Comparison of ENCODE assay signal across 9 cellular contexts in genomic region chr4:169618986-169619385, GRCh38. TPM values are rescaled to one million over a fixed set of nuclear protein-coding genes. Genes with fewer than 3 reads are reported as not detected.
DNase-seq lines count a peak whose midpoint lies in the region; ATAC-seq, FAIRE-seq and TF ChIP-seq lines count a peak whose summit lies in the region.
"Had no signal": no experiment of that assay in that cellular context is flagged by ENCODE, and none has a peak within 500 bp of the region (broad histone marks: within the 10 kb centered on the region; RNA-seq: fewer than 3 reads in every experiment).

No MANE protein-coding gene starts in this region.

- WGBS in trophoblast cell (ENCODE audit: extremely low coverage, insufficient coverage, insufficient read length) = no CpG with 5 or more reads among the region's 4 CpGs

- H3K23ac ChIP-seq in trophoblast cell (ENCODE audit: low read length) = no peak overlapping the region

- H3K14ac ChIP-seq in trophoblast cell (ENCODE audit: low read length) = no peak overlapping the region

- no peaks in the 10 kb centered on the region; the same call in 1 of the 2 replicates for H4K20me1 ChIP-seq in DOHH2 (ENCODE audit: control insufficient read depth, insufficient read depth, low read depth, low read length)
- H4K20me1 ChIP-seq in OCI-LY7 (ENCODE audit: insufficient read depth, low read length) = peaks cover 8% of the 10 kb centered on the region; the same call in 1 of the 2 replicates
- H4K20me1 ChIP-seq in endothelial cell of umbilical vein (replicated peaks; ENCODE audit: control insufficient read depth, extremely low read depth, insufficient read depth, low read length) = no peaks in the 10 kb centered on the region

- no peak overlapping the region for H4K8ac ChIP-seq in trophoblast cell (ENCODE audit: low read depth, low read length)

- DNase-seq in OCI-LY7 (ENCODE audit: low spot score) (no peak), endothelial cell of umbilical vein (ENCODE audit: low read depth, low spot score) (no peak), trophoblast cell (peak; percentile 58 to 93), occipital lobe (lab: John Stamatoyannopoulos, UW) (no peak), AML-193 (lab: John Stamatoyannopoulos, UW) (no peak)
- DNase-seq: GOT3 had no signal

- H3K4me2 ChIP-seq in DOHH2 (ENCODE audit: low read length) (peak overlapping the region; percentile 74), OCI-LY7 (ENCODE audit: low read length) (peak overlapping the region; percentile 94), endothelial cell of umbilical vein (ENCODE audit: insufficient read depth, low read length) (peak overlapping the region; percentile 96), trophoblast cell (ENCODE audit: low read length) (peak overlapping the region; percentile 99)

- H3K4me3 ChIP-seq in DOHH2 (ENCODE audit: low read length) (peak overlapping the region; percentile 85), OCI-LY7 (ENCODE audit: low read depth, low read length, poor library complexity, severe bottlenecking) (peak overlapping the region; percentile 75), endothelial cell of umbilical vein (replicated peaks in 1 of 3; ENCODE audit: insufficient read depth in 1 of 3, low read depth in 1 of 3, low read length in 3 of 3) (no peak overlapping the region), trophoblast cell (ENCODE audit: low read depth, low read length) (no peak overlapping the region)

- no peaks in the 10 kb centered on the region for H3K27me3 ChIP-seq in DOHH2 (ENCODE audit: control insufficient read depth, low read length)
- no peaks in the 10 kb centered on the region for H3K27me3 ChIP-seq in endothelial cell of umbilical vein (ENCODE audit: control insufficient read depth in 2 of 2, insufficient read depth in 2 of 2, low read length in 2 of 2)
- no peaks in the 10 kb centered on the region for H3K27me3 ChIP-seq in trophoblast cell (ENCODE audit: insufficient read depth, low read length)

- no peak overlapping the region for H2BK5ac ChIP-seq in trophoblast cell (ENCODE audit: low read depth, low read length, poor library complexity)

- H3K9me2 ChIP-seq in DOHH2 (replicated peaks; ENCODE audit: control insufficient read depth, low read length) (no peaks in the 10 kb centered on the region), OCI-LY7 (ENCODE audit: insufficient read depth, low read length) (no peaks in the 10 kb centered on the region)

- no peak overlapping the region for H4K91ac ChIP-seq in trophoblast cell (ENCODE audit: low read depth, low read length)

- H3K4ac ChIP-seq in trophoblast cell (ENCODE audit: low read depth, low read length) = no peak overlapping the region

- H3K36me3 ChIP-seq in DOHH2 (ENCODE audit: control insufficient read depth, low read length) = peaks cover 6% of the 10 kb centered on the region; the same call in 1 of the 2 replicates
- H3K36me3 ChIP-seq in OCI-LY7 (ENCODE audit: insufficient read depth, low read length) = 0 out of 2 replicates have a peak, but pooled peaks cover 5% of the 10 kb centered on the region
- H3K36me3 ChIP-seq in endothelial cell of umbilical vein (ENCODE audit: control insufficient read depth in 2 of 2, extremely low read depth in 1 of 2, insufficient read depth in 2 of 2, low read length in 2 of 2) = no peaks in the 10 kb centered on the region
- no peaks in the 10 kb centered on the region for H3K36me3 ChIP-seq in trophoblast cell (ENCODE audit: control insufficient read depth in 1 of 2, insufficient read depth in 2 of 2, low read length in 2 of 2)

- BruUV-seq in OCI-LY7 (replicated peaks; lab: Mats Ljungman, UMichigan) (no TSS peak), endothelial cell of umbilical vein (replicated peaks; lab: Mats Ljungman, UMichigan) (no TSS peak)

- no peak overlapping the region for H3K18ac ChIP-seq in trophoblast cell (ENCODE audit: low read length)

- H3K27ac ChIP-seq in DOHH2 (ENCODE audit: low read depth, low read length) (peak overlapping the region; percentile 90), OCI-LY7 (ENCODE audit: low read depth, low read length, poor library complexity, severe bottlenecking) (peak overlapping the region; percentile 93), endothelial cell of umbilical vein (ENCODE audit: insufficient read depth, low read depth, low read length) (no peak overlapping the region), trophoblast cell (ENCODE audit: low read depth, low read length) (no peak overlapping the region)

- H3K4me1 ChIP-seq in DOHH2 (ENCODE audit: control insufficient read depth, low read length) = peaks cover 34% of the 10 kb centered on the region
- H3K4me1 ChIP-seq in OCI-LY7 (ENCODE audit: insufficient read depth, low read length, poor library complexity, severe bottlenecking) = peaks cover 37% of the 10 kb centered on the region
- H3K4me1 ChIP-seq in endothelial cell of umbilical vein (ENCODE audit: control insufficient read depth, extremely low read depth, insufficient read depth, low read length) = peaks cover 19% of the 10 kb centered on the region
- H3K4me1 ChIP-seq in trophoblast cell (ENCODE audit: control insufficient read depth in 1 of 2, insufficient read depth in 2 of 2, low read length in 2 of 2) = peaks cover 0 to 2% of the 10 kb centered on the region in 2 experiments

- H3K9me3 ChIP-seq in DOHH2 (ENCODE audit: control insufficient read depth, insufficient read depth, low read length) = no peaks in the 10 kb centered on the region
- peaks cover 8% of the 10 kb centered on the region; the same call in 1 of the 2 replicates for H3K9me3 ChIP-seq in OCI-LY7 (ENCODE audit: low read length)
- H3K9me3 ChIP-seq in endothelial cell of umbilical vein (replicated peaks; ENCODE audit: control insufficient read depth, insufficient read depth, low read length) = no peaks in the 10 kb centered on the region
- no peaks in the 10 kb centered on the region for H3K9me3 ChIP-seq in trophoblast cell (ENCODE audit: insufficient read depth, low read depth, low read length)

- no peaks in the 10 kb centered on the region for H3K9me1 ChIP-seq in endothelial cell of umbilical vein (replicated peaks; ENCODE audit: control insufficient read depth, extremely low read depth, insufficient read depth, low read length)

- CTCF ChIA-PET in OCI-LY7 (lab: Charles Lee; ENCODE audit: unreplicated experiment) (no interaction called here), endothelial cell of umbilical vein (lab: Charles Lee) (interaction anchor here (1.2 to 4.0 kb wide), 4 partner anchors 40 to 623 kb away, joined by 3 to 19 read pairs (median 4); no protein-coding TSS in a partner anchor)

- peaks cover 9% of the 10 kb centered on the region for H3K79me1 ChIP-seq in trophoblast cell (ENCODE audit: low read length)

- H2AFZ ChIP-seq in OCI-LY7 (ENCODE audit: low read length) (peak overlapping the region; percentile 89; the same call in 1 of the 2 replicates), endothelial cell of umbilical vein (ENCODE audit: low read depth, low read length) (no peak overlapping the region), trophoblast cell (ENCODE audit: insufficient read depth, low read length, poor library complexity) (no peak overlapping the region)

- no peak overlapping the region for H4K12ac ChIP-seq in trophoblast cell (ENCODE audit: low read depth, low read length)

- H2BK120ac ChIP-seq in trophoblast cell (ENCODE audit: insufficient read depth, low read length, poor library complexity) = no peak overlapping the region

- TF ChIP-seq CTCF in DOHH2 (IDR thresholded peaks at IDR 0.05; ENCODE audit: low read depth, low read length, poor library complexity, severe bottlenecking) (no peak), OCI-LY7 (conservative IDR thresholded peaks at IDR 0.05; ENCODE audit: low read length) (no peak), endothelial cell of umbilical vein (IDR thresholded peaks at IDR 0.05; ENCODE audit: extremely low read depth in 1 of 2, insufficient read depth in 1 of 2, low read depth in 1 of 2, low read length in 2 of 2) (no peak)

- H2AK5ac ChIP-seq in trophoblast cell (ENCODE audit: low read length) = no peak overlapping the region

- dilution Hi-C loops in endothelial cell of umbilical vein (cut with MboI; ENCODE audit: extremely low pct_ligation_motif_present, low sequenced_read_pairs) = no loop called here

- no peak overlapping the region for H2BK12ac ChIP-seq in trophoblast cell (ENCODE audit: low read length)

- FAIRE-seq in endothelial cell of umbilical vein (lab: Jason Lieb, UNC) = no peak

- TF ChIP-seq POLR2A in endothelial cell of umbilical vein (IDR thresholded peaks at IDR 0.05; ENCODE audit: low read depth, low read length) = no peak

- intact Hi-C loops in OCI-LY7 (cut with micrococcal nuclease; ENCODE audit: unreplicated experiment) (loop anchor here (10.0 kb wide), 2 partner anchors 106 to 604 kb away; partner anchors contain the start of gene CBR4), endothelial cell of umbilical vein (cut with micrococcal nuclease) (no loop called here)

- H3K79me2 ChIP-seq in DOHH2 (ENCODE audit: control insufficient read depth, low read length) = peaks cover 40% of the 10 kb centered on the region
- H3K79me2 ChIP-seq in OCI-LY7 (ENCODE audit: insufficient read depth, low read depth, low read length) = peaks cover 36% of the 10 kb centered on the region
- H3K79me2 ChIP-seq in endothelial cell of umbilical vein (ENCODE audit: control insufficient read depth, insufficient read depth, low read length) = peaks cover 26% of the 10 kb centered on the region
- H3K79me2 ChIP-seq in trophoblast cell (ENCODE audit: control insufficient read depth, insufficient read depth, low read length, poor library complexity) = no peaks in the 10 kb centered on the region

- H3K9ac ChIP-seq in endothelial cell of umbilical vein (replicated peaks; ENCODE audit: extremely low read depth, insufficient read depth, low read length) = no peak overlapping the region
- no peak overlapping the region for H3K9ac ChIP-seq in trophoblast cell (ENCODE audit: low read length)

- ATAC-seq in GM21619 (IDR thresholded peaks at IDR 0.05; ENCODE audit: unreplicated experiment) = no peak
- no peak for ATAC-seq in HG03175 (IDR thresholded peaks at IDR 0.05; ENCODE audit: unreplicated experiment)

- H3F3A ChIP-seq in DOHH2 (ENCODE audit: control insufficient read depth, insufficient read depth) = peaks cover 11% of the 10 kb centered on the region

- POLR2A ChIA-PET in OCI-LY7 (lab: Charles Lee) (interaction anchor here (1.4 to 2.2 kb wide), 2 partner anchors 11 to 14 kb away, joined by 4 to 9 read pairs; no protein-coding TSS in a partner anchor), endothelial cell of umbilical vein (lab: Charles Lee) (no interaction called here)

RNA-seq across cellular contexts. Expression of gene CLCN3, which starts 1.4 kb away (rescaled TPM):
- 17.8 and 23.0 TPM in 2 replicates for total RNA-seq in OCI-LY7 (2014; rRNA removed; shearing (Covaris generic))
- total RNA-seq in OCI-LY7 (2022) (37.5 and 42.0 TPM in 2 replicates), endothelial cell of umbilical vein (49.0 and 51.4 TPM in 2 replicates), occipital lobe (111 TPM)
- polyA plus RNA-seq in endothelial cell of umbilical vein = 12.1 and 16.5 TPM in 2 replicates
- 13.2 and 13.6 TPM in 2 replicates for polyA plus RNA-seq in endothelial cell of umbilical vein (2011; cell fraction: cytosol; rRNA removed)
- polyA plus RNA-seq in endothelial cell of umbilical vein (2011; cell fraction: nucleus; rRNA removed) = 13.4 and 21.4 TPM in 2 replicates
- 24.8 and 33.1 TPM in 2 replicates for polyA plus RNA-seq in endothelial cell of umbilical vein (2012)
- polyA minus RNA-seq in endothelial cell of umbilical vein = 82.0 and 86.1 TPM in 2 replicates
- polyA minus RNA-seq in endothelial cell of umbilical vein (2011; cell fraction: cytosol; rRNA and poly(A)+ RNA removed) = 10.9 TPM
- 31.2 and 48.2 TPM in 2 replicates for polyA minus RNA-seq in endothelial cell of umbilical vein (2011; cell fraction: nucleus; rRNA and poly(A)+ RNA removed)
- polyA plus RNA-seq in trophoblast cell (2013) = 39.6 and 42.1 TPM in 2 replicates

RNA-seq across cellular contexts. Expression of gene NEK1, which starts 6.6 kb away (rescaled TPM):
- total RNA-seq in OCI-LY7 (2014; rRNA removed; shearing (Covaris generic)) = 7.4 and 7.9 TPM in 2 replicates
- total RNA-seq in OCI-LY7 (2022) (26.2 and 27.5 TPM in 2 replicates), endothelial cell of umbilical vein (10.1 and 10.4 TPM in 2 replicates), occipital lobe (31.5 TPM)
- 1.7 and 2.6 TPM in 2 replicates for polyA plus RNA-seq in endothelial cell of umbilical vein
- polyA plus RNA-seq in endothelial cell of umbilical vein (2011; cell fraction: cytosol; rRNA removed) = 2.2 and 2.5 TPM in 2 replicates
- polyA plus RNA-seq in endothelial cell of umbilical vein (2011; cell fraction: nucleus; rRNA removed) = 4.9 and 6.6 TPM in 2 replicates
- polyA plus RNA-seq in endothelial cell of umbilical vein (2012) = 5.8 and 7.3 TPM in 2 replicates
- polyA minus RNA-seq in endothelial cell of umbilical vein = 8.4 and 13.1 TPM in 2 replicates
- polyA minus RNA-seq in endothelial cell of umbilical vein (2011; cell fraction: cytosol; rRNA and poly(A)+ RNA removed) = 4.6 TPM
- polyA minus RNA-seq in endothelial cell of umbilical vein (2011; cell fraction: nucleus; rRNA and poly(A)+ RNA removed) = 24.7 and 26.1 TPM in 2 replicates
- polyA plus RNA-seq in trophoblast cell (2013) = 12.0 TPM in 2 replicates

Comparison
In these comparisons a context has a peak if more than half of its experiments do, and no peak if none do; other contexts are left out.
1. H3K27ac ChIP-seq: peak in DOHH2 (single experiment) and OCI-LY7 (single experiment); none in endothelial cell of umbilical vein (single experiment) and trophoblast cell (single experiment).
2. H3K4me3 ChIP-seq: peak in DOHH2 (single experiment) and OCI-LY7 (single experiment); none in endothelial cell of umbilical vein (0 of 3) and trophoblast cell (single experiment).
3. DNase-seq: peak in trophoblast cell (2 of 2); none in OCI-LY7 (single experiment), endothelial cell of umbilical vein (single experiment), occipital lobe (single experiment) and AML-193 (0 of 2).
4. Peak in every context shown above with its lines, with median percentiles within 50 percentile points of each other: H3K4me2 ChIP-seq.